In the genomic region with DNA sequence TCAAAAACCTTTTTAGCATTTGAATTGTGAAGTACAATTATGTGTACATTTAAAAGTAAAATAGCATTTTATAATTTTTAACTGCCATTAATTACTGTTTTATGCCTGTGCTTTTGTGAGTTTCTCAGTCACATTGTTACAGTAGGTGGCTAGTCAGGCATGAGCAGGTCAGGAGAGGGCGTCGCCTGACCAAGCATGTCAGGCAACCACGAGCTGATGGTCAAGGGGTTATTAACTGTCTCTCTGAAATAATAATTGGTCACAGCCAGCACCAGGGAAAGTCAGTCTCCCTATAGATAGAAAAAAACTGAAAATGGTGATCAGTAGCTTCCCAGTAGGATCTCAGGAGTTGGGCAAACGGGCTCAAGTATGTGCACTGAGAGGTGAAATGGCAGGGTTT, we compare ENCODE assay signal across 24 cellular contexts.
"Had no signal": no experiment of that assay in that cellular context is flagged by ENCODE, and none has a peak within 500 bp of the region (broad histone marks: within the 10 kb centered on the region; RNA-seq: fewer than 3 reads in every experiment).

No MANE protein-coding gene starts in this region.

- H3K4me3 ChIP-seq: ascending aorta, colonic mucosa, lung, stomach, testis, upper lobe of right lung had no signal

- H3K4me1 Mint-ChIP-seq: central memory CD8-positive, alpha-beta T cell; stimulated activated effector memory CD8-positive, alpha-beta T cell treated with anti-CD3 and anti-CD28 coated beads, Interleukin-12 subunit alpha, Interleukin-12 subunit beta, amount 100 ng/mL, for 72 hours had no signal

- H3K27ac Mint-ChIP-seq: activated T-cell treated with anti-CD3 and anti-CD28 coated beads, Interleukin-2, amount 50 U/mL, for 72 hours; endodermal cell; natural killer cell treated with Interleukin-12 subunit alpha and Interleukin-12 subunit beta and Interleukin-15 and Interleukin-18, amount 100 ng/mL, for 72 hours; stimulated activated effector memory CD8-positive, alpha-beta T cell treated with anti-CD3 and anti-CD28 coated beads, Interleukin-12 subunit alpha, Interleukin-12 subunit beta, amount 100 ng/mL, for 72 hours had no signal

- H3K36me3 ChIP-seq: ascending aorta, colonic mucosa, stomach, upper lobe of right lung, WERI-Rb-1 had no signal

- H2AFZ ChIP-seq: parathyroid adenoma had no signal

- H3K4me1 ChIP-seq: ascending aorta, colonic mucosa, foreskin keratinocyte, parathyroid adenoma, stomach, testis, upper lobe of right lung had no signal

- H3K27me3 Mint-ChIP-seq: central memory CD8-positive, alpha-beta T cell; natural killer cell treated with Interleukin-12 subunit alpha and Interleukin-12 subunit beta and Interleukin-15 and Interleukin-18, amount 100 ng/mL, for 72 hours had no signal

- H3K79me2 ChIP-seq: parathyroid adenoma had no signal

- H3K9ac ChIP-seq: parathyroid adenoma had no signal

- H3K36me3 Mint-ChIP-seq: natural killer cell treated with Interleukin-12 subunit alpha and Interleukin-12 subunit beta and Interleukin-15 and Interleukin-18, amount 100 ng/mL, for 72 hours; stimulated activated effector memory CD8-positive, alpha-beta T cell treated with anti-CD3 and anti-CD28 coated beads, Interleukin-12 subunit alpha, Interleukin-12 subunit beta, amount 100 ng/mL, for 72 hours had no signal

- H3K9me3 ChIP-seq: ascending aorta, colonic mucosa, stomach, testis, upper lobe of right lung had no signal

- H3K27me3 ChIP-seq: ascending aorta, colonic mucosa, foreskin keratinocyte, stomach, testis, upper lobe of right lung had no signal

- H3K27ac ChIP-seq: ascending aorta, colonic mucosa, epithelial cell of prostate, foreskin keratinocyte, parathyroid adenoma, stomach, testis, upper lobe of right lung, WERI-Rb-1 had no signal

- FAIRE-seq: islet of Langerhans had no signal

- H3K9me3 Mint-ChIP-seq: activated T-cell treated with anti-CD3 and anti-CD28 coated beads, Interleukin-2, amount 50 U/mL, for 72 hours; central memory CD8-positive, alpha-beta T cell; endodermal cell; natural killer cell treated with Interleukin-12 subunit alpha and Interleukin-12 subunit beta and Interleukin-15 and Interleukin-18, amount 100 ng/mL, for 72 hours; stimulated activated effector memory CD8-positive, alpha-beta T cell treated with anti-CD3 and anti-CD28 coated beads, Interleukin-12 subunit alpha, Interleukin-12 subunit beta, amount 100 ng/mL, for 72 hours had no signal

- H3K4me3 Mint-ChIP-seq: activated T-cell treated with anti-CD3 and anti-CD28 coated beads, Interleukin-2, amount 50 U/mL, for 72 hours; central memory CD8-positive, alpha-beta T cell; endodermal cell; natural killer cell treated with Interleukin-12 subunit alpha and Interleukin-12 subunit beta and Interleukin-15 and Interleukin-18, amount 100 ng/mL, for 72 hours; stimulated activated effector memory CD8-positive, alpha-beta T cell treated with anti-CD3 and anti-CD28 coated beads, Interleukin-12 subunit alpha, Interleukin-12 subunit beta, amount 100 ng/mL, for 72 hours had no signal

- DNase-seq: activated CD4-positive, alpha-beta T cell treated with anti-CD3 and anti-CD28 coated beads, Interleukin-2, amount 50 U/mL, for 4 hours; activated effector memory CD4-positive, alpha-beta T cell treated with anti-CD3 and anti-CD28 coated beads, Interleukin-2, amount 50 U/mL, for 16 hours; activated naive CD4-positive, alpha-beta T cell treated with anti-CD3 and anti-CD28 coated beads, Interleukin-2, amount 50 U/mL, for 16 hours; activated T-cell treated with anti-CD3 and anti-CD28 coated beads, Interleukin-2, amount 50 U/mL, for 72 hours; colonic mucosa; endodermal cell; foreskin keratinocyte; glutamatergic neuron; hippocampal formation; stimulated activated CD4-positive, alpha-beta T cell treated with anti-CD3 and anti-CD28 coated beads, Interleukin-4, amount 100 ng/mL, for 24 hours; stomach; testis; upper lobe of right lung; WERI-Rb-1 had no signal

- ATAC-seq: activated T-cell treated with anti-CD3 and anti-CD28 coated beads, Interleukin-2, amount 50 U/mL, for 72 hours; foreskin keratinocyte; left lobe of liver; natural killer cell treated with Interleukin-12 subunit alpha and Interleukin-12 subunit beta and Interleukin-15 and Interleukin-18, amount 100 ng/mL, for 72 hours; sciatic nerve; stimulated activated effector memory CD8-positive, alpha-beta T cell treated with anti-CD3 and anti-CD28 coated beads, Interleukin-12 subunit alpha, Interleukin-12 subunit beta, amount 100 ng/mL, for 72 hours; upper lobe of right lung had no signal
